Comparison of ENCODE assay signal across 19 cellular contexts in genomic region chr13:66341038-66341437, GRCh38.
"Had no signal": no experiment of that assay in that cellular context is flagged by ENCODE, and none has a peak within 500 bp of the region (broad histone marks: within the 10 kb centered on the region; RNA-seq: fewer than 3 reads in every experiment).

No MANE protein-coding gene starts in this region.

- H3K79me2 ChIP-seq: hepatocyte had no signal

- H3K4me2 ChIP-seq: hepatocyte had no signal

- H3K27ac ChIP-seq: coronary artery, hepatocyte, neutrophil, spleen, testis, transverse colon had no signal

- H3K27me3 ChIP-seq: hepatocyte, neutrophil, spleen, testis, transverse colon had no signal

- H3K9me3 Mint-ChIP-seq: stimulated activated memory B cell treated with anti-CD40 and anti-IgM and Interleukin-4, amounts not matched to agents 10 μg/mL and 1 μg/mL and 100 μg/mL, for 72 hours; stimulated activated naive CD8-positive, alpha-beta T cell treated with anti-CD3 and anti-CD28 coated beads, Interleukin-15, amount 100 ng/mL, for 72 hours had no signal

- H3K4me1 Mint-ChIP-seq: naive thymus-derived CD8-positive, alpha-beta T cell; stimulated activated memory B cell treated with anti-CD40 and anti-IgM and Interleukin-4, amounts not matched to agents 10 μg/mL and 1 μg/mL and 100 μg/mL, for 72 hours; stimulated activated naive CD8-positive, alpha-beta T cell treated with anti-CD3 and anti-CD28 coated beads, Interleukin-15, amount 100 ng/mL, for 72 hours had no signal

- ATAC-seq: left colon; mucosa of descending colon; naive thymus-derived CD8-positive, alpha-beta T cell; sciatic nerve; stimulated activated memory B cell treated with anti-CD40 and anti-IgM and Interleukin-4, amounts not matched to agents 10 μg/mL and 1 μg/mL and 100 μg/mL, for 72 hours; stimulated activated naive CD8-positive, alpha-beta T cell treated with anti-CD3 and anti-CD28 coated beads, Interleukin-15, amount 100 ng/mL, for 72 hours had no signal

- H3K27ac Mint-ChIP-seq: naive thymus-derived CD8-positive, alpha-beta T cell; stimulated activated memory B cell treated with anti-CD40 and anti-IgM and Interleukin-4, amounts not matched to agents 10 μg/mL and 1 μg/mL and 100 μg/mL, for 72 hours; stimulated activated naive CD8-positive, alpha-beta T cell treated with anti-CD3 and anti-CD28 coated beads, Interleukin-15, amount 100 ng/mL, for 72 hours had no signal

- H3K36me3 ChIP-seq: neutrophil, spleen, transverse colon had no signal

- H3K36me3 Mint-ChIP-seq: naive thymus-derived CD8-positive, alpha-beta T cell; stimulated activated memory B cell treated with anti-CD40 and anti-IgM and Interleukin-4, amounts not matched to agents 10 μg/mL and 1 μg/mL and 100 μg/mL, for 72 hours had no signal

- DNase-seq: effector CD4-positive, alpha-beta T cell; foreskin melanocyte; head of caudate nucleus; left colon; mammary epithelial cell; mucosa of descending colon; naive thymus-derived CD8-positive, alpha-beta T cell; spleen; stimulated activated CD4-positive, alpha-beta T cell treated with anti-CD3 and anti-CD28 coated beads, Interleukin-15, amount 100 ng/mL, for 24 hours; stimulated activated CD4-positive, alpha-beta T cell treated with anti-CD3 and anti-CD28 coated beads, Interleukin-1b, Interleukin-23, amount 100 ng/mL, for 48 hours; stimulated activated CD4-positive, alpha-beta T cell treated with anti-CD3 and anti-CD28 coated beads, Interleukin-4, amount 100 ng/mL, for 24 hours; stimulated activated naive CD8-positive, alpha-beta T cell treated with anti-CD3 and anti-CD28 coated beads, Interleukin-15, amount 100 ng/mL, for 72 hours; testis; transverse colon had no signal

- H3K27me3 Mint-ChIP-seq: naive thymus-derived CD8-positive, alpha-beta T cell; stimulated activated memory B cell treated with anti-CD40 and anti-IgM and Interleukin-4, amounts not matched to agents 10 μg/mL and 1 μg/mL and 100 μg/mL, for 72 hours; stimulated activated naive CD8-positive, alpha-beta T cell treated with anti-CD3 and anti-CD28 coated beads, Interleukin-15, amount 100 ng/mL, for 72 hours had no signal

- H3K9me3 ChIP-seq: mucosa of descending colon, neutrophil, spleen, testis, transverse colon had no signal

- H3K4me1 ChIP-seq: spleen, testis, transverse colon had no signal

- H2AFZ ChIP-seq: hepatocyte had no signal

- H3K4me3 Mint-ChIP-seq: naive thymus-derived CD8-positive, alpha-beta T cell; stimulated activated memory B cell treated with anti-CD40 and anti-IgM and Interleukin-4, amounts not matched to agents 10 μg/mL and 1 μg/mL and 100 μg/mL, for 72 hours; stimulated activated naive CD8-positive, alpha-beta T cell treated with anti-CD3 and anti-CD28 coated beads, Interleukin-15, amount 100 ng/mL, for 72 hours had no signal

- H3K4me3 ChIP-seq: coronary artery, hepatocyte, mucosa of descending colon, spleen, testis, transverse colon had no signal
